In genomic region chr17:45395569-45396415, GRCh38 we compare ENCODE assay signal across 9 cellular contexts. TPM values are rescaled to one million over a fixed set of nuclear protein-coding genes. Genes with fewer than 3 reads are reported as not detected.
DNase-seq lines count a peak whose midpoint lies in the region; ATAC-seq, FAIRE-seq and TF ChIP-seq lines count a peak whose summit lies in the region.
"Had no signal": no experiment of that assay in that cellular context is flagged by ENCODE, and none has a peak within 500 bp of the region (broad histone marks: within the 10 kb centered on the region; RNA-seq: fewer than 3 reads in every experiment).

No MANE protein-coding gene starts in this region.

- 97% methylated on average over 45 of the region's 60 CpGs for WGBS in hepatocyte (ENCODE audit: low lambda C conversion rate, missing lambda C conversion rate)

- H4K20me1 ChIP-seq in hepatocyte (ENCODE audit: insufficient read depth, poor library complexity, severe bottlenecking): no peaks in the 10 kb centered on the region

- H3K27me3 ChIP-seq in BJ (ENCODE audit: control insufficient read depth, insufficient read depth, low read length) (peaks cover 1% of the 10 kb centered on the region; the same call in 1 of the 2 replicates), hepatocyte (no peaks in the 10 kb centered on the region)

- FAIRE-seq in frontal cortex (lab: Jason Lieb, UNC): no peak

- in situ Hi-C loops in astrocyte of the spinal cord (cut with HindIII; ENCODE audit: low sequenced_read_pairs): no loop called here

- H3K79me2 ChIP-seq in hepatocyte: no peaks in the 10 kb centered on the region

- no peak for TF ChIP-seq CTCF in BJ (IDR thresholded peaks at IDR 0.05; ENCODE audit: insufficient read depth, low read depth, low read length)
- no peak for TF ChIP-seq CTCF in astrocyte of the spinal cord (IDR thresholded peaks at IDR 0.05; ENCODE audit: low read depth, low read length)
- no peak for TF ChIP-seq CTCF in hepatocyte (IDR thresholded peaks at IDR 0.05; ENCODE audit: poor library complexity)

- ATAC-seq in HG03095 (IDR thresholded peaks at IDR 0.05; ENCODE audit: unreplicated experiment) (no peak), GM21381 (IDR thresholded peaks at IDR 0.05; ENCODE audit: unreplicated experiment) (no peak)

- no peaks in the 10 kb centered on the region for H3K9me3 ChIP-seq in hepatocyte (ENCODE audit: low read depth)

- DNase-seq in BJ (ENCODE audit: low read depth): no peak
- DNase-seq in astrocyte of the spinal cord (ENCODE audit: low read depth, low spot score): no peak
- no peak for DNase-seq in hepatocyte (ENCODE audit: low spot score)
- no peak for DNase-seq in skeletal muscle cell (ENCODE audit: low read depth)
- DNase-seq in frontal cortex (ENCODE audit: low spot score in 2 of 2): no peak
- DNase-seq in NCI-H1694 (lab: John Stamatoyannopoulos, UW): no peak
- DNase-seq: T1000 had no signal

- no peaks in the 10 kb centered on the region for H3K4me1 ChIP-seq in hepatocyte (ENCODE audit: insufficient read depth)

- H3K4me3 ChIP-seq in BJ (ENCODE audit: low read depth, low read length): peak overlapping the region; percentile 4; the same call in 1 of the 2 replicates
- H3K4me3 ChIP-seq in astrocyte of the spinal cord (ENCODE audit: low read depth, low read length): peak overlapping the region; percentile 29
- no peak overlapping the region for H3K4me3 ChIP-seq in hepatocyte
- H3K4me3 ChIP-seq in skeletal muscle cell (ENCODE audit: low read depth, low read length): peak overlapping the region; percentile 33

- H2AFZ ChIP-seq in hepatocyte: no peak overlapping the region

- H3K4me2 ChIP-seq in hepatocyte: peak overlapping the region; percentile 52

- CTCF ChIA-PET in BJ (lab: Yijun Ruan, JAX): interaction anchor here (0.6 to 6.4 kb wide), 17 partner anchors 8 to 177 kb away, joined by 3 to 50 read pairs (median 4); no protein-coding TSS in a partner anchor

- POLR2A ChIA-PET in BJ (lab: Charles Lee): no interaction called here

- no peak overlapping the region for H3K27ac ChIP-seq in hepatocyte

- H3K36me3 ChIP-seq in BJ (ENCODE audit: control insufficient read depth, insufficient read depth, low read length) (no peaks in the 10 kb centered on the region), hepatocyte (replicated peaks; ENCODE audit: insufficient read depth, low read depth) (no peaks in the 10 kb centered on the region)

- H3K9me2 ChIP-seq in hepatocyte (replicated peaks; ENCODE audit: insufficient read depth): no peaks in the 10 kb centered on the region

RNA-seq across cellular contexts. Expression of gene ARHGAP27, which starts 36.9 kb away (rescaled TPM):
- polyA plus RNA-seq in BJ (2011; rRNA removed): 1.4 and 2.3 TPM in 2 replicates
- 1.3 and 1.4 TPM in 2 replicates for polyA minus RNA-seq in BJ (2011; rRNA and poly(A)+ RNA removed)
- 27.9 and 78.1 TPM in 2 replicates for total RNA-seq in hepatocyte
- 21.1 and 24.4 TPM in 2 replicates for polyA plus RNA-seq in hepatocyte
- total RNA-seq in frontal cortex: 1.2 TPM

Comparison
In these comparisons a context has a peak if more than half of its experiments do, and no peak if none do; other contexts are left out.
1. RNA of gene ARHGAP27, which starts 36.9 kb away (total RNA-seq): 27.9 to 78.1 TPM in hepatocyte; 1.2 TPM in frontal cortex (single experiment); every median in the first group is over 10 times any median in the second.